ENCODE assay signal across 21 cellular contexts in the genomic region with DNA sequence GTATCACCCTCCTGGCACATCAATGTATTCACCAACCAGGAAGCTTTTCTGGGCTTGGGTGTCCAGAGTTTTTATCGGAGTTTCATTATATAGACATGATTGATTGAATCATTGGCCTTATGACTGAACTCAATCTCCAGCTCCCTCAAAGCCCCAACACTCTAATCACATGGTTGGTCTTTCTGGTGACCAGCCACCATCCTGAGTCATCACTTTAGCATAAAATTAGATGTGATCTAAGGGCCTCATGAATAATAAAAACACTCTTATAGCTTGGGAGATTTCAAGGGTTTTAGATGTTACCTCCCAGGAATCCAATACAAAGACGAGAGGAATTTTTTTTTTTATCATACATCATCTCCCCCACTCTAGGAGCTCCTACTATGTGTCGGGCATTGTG.
"Had no signal": no experiment of that assay in that cellular context is flagged by ENCODE, and none has a peak within 500 bp of the region (broad histone marks: within the 10 kb centered on the region; RNA-seq: fewer than 3 reads in every experiment).

No MANE protein-coding gene starts in this region.

- H3K4me3 ChIP-seq: coronary artery, skin epidermis, thoracic aorta, transverse colon had no signal

- H3K4me1 ChIP-seq: foreskin keratinocyte, transverse colon had no signal

- ATAC-seq: esophagus mucosa; foreskin keratinocyte; left lobe of liver; naive thymus-derived CD8-positive, alpha-beta T cell; sciatic nerve; stimulated activated naive B cell treated with anti-CD40 and anti-IgM and Interleukin-4, amounts not matched to agents 10 μg/mL and 1 μg/mL and 100 μg/mL, for 72 hours; stimulated activated naive CD8-positive, alpha-beta T cell treated with anti-CD3 and anti-CD28 coated beads, Interleukin-15, amount 100 ng/mL, for 72 hours had no signal

- DNase-seq: effector memory CD4-positive, alpha-beta T cell; foreskin keratinocyte; head of caudate nucleus; hippocampal formation; kidney glomerular epithelial cell; mammary epithelial cell; naive thymus-derived CD8-positive, alpha-beta T cell; posterior cingulate gyrus; stimulated activated CD4-positive, alpha-beta T cell treated with anti-CD3 and anti-CD28 coated beads, Interleukin-2, amount 100 ng/mL, for 24 hours; stimulated activated CD4-positive, alpha-beta T cell treated with anti-CD3 and anti-CD28 coated beads, Interleukin-4, amount 100 ng/mL, for 4 hours; stimulated activated naive B cell treated with anti-CD40 and anti-IgM and Interleukin-4, amounts not matched to agents 10 μg/mL and 1 μg/mL and 100 μg/mL, for 72 hours; stimulated activated naive CD8-positive, alpha-beta T cell treated with anti-CD3 and anti-CD28 coated beads, Interleukin-15, amount 100 ng/mL, for 72 hours; substantia nigra; transverse colon had no signal

- H3K27me3 ChIP-seq: transverse colon had no signal

- H3K9me3 ChIP-seq: neutrophil, thoracic aorta, transverse colon had no signal

- H3K36me3 ChIP-seq: neutrophil, thoracic aorta, transverse colon had no signal

- H3K27ac ChIP-seq: coronary artery, foreskin keratinocyte, neutrophil, skin epidermis, thoracic aorta, transverse colon had no signal
